ENCODE assay signal across 30 cellular contexts in genomic region chr11:132424433-132424832, GRCh38.
"Had no signal": no experiment of that assay in that cellular context is flagged by ENCODE, and none has a peak within 500 bp of the region (broad histone marks: within the 10 kb centered on the region; RNA-seq: fewer than 3 reads in every experiment).

No MANE protein-coding gene starts in this region.

- H3K36me3 ChIP-seq: ascending aorta, cardiac muscle cell, Peyer's patch had no signal

- H3K27ac ChIP-seq: ascending aorta, cardiac muscle cell, Peyer's patch had no signal

- H3K4me3 ChIP-seq: ascending aorta, cardiac muscle cell, K562, Peyer's patch had no signal

- FAIRE-seq: K562 had no signal

- H3K9me3 Mint-ChIP-seq: activated CD4-positive, alpha-beta T cell treated with anti-CD3 and anti-CD28 coated beads, Interleukin-2, amount 10 ng/mL, durations not matched to agents 7 days and 5 days; activated naive CD8-positive, alpha-beta T cell treated with anti-CD3 and anti-CD28 coated beads, Interleukin-2, amount 10 ng/mL, durations not matched to agents 7 days and 5 days; central memory CD8-positive, alpha-beta T cell; WTC11 had no signal

- H3K36me3 Mint-ChIP-seq: activated naive CD4-positive, alpha-beta T cell treated with anti-CD3 and anti-CD28 coated beads, Interleukin-2, amount 50 U/mL, for 24 hours; activated naive CD8-positive, alpha-beta T cell treated with anti-CD3 and anti-CD28 coated beads, Interleukin-2, amount 10 ng/mL, durations not matched to agents 7 days and 5 days; WTC11 had no signal

- H3K27ac Mint-ChIP-seq: activated CD4-positive, alpha-beta T cell treated with anti-CD3 and anti-CD28 coated beads for 36 hours; activated CD4-positive, alpha-beta T cell treated with anti-CD3 and anti-CD28 coated beads, Interleukin-2, amount 10 ng/mL, durations not matched to agents 7 days and 5 days; activated CD8-positive, alpha-beta T cell treated with anti-CD3 and anti-CD28 coated beads, Interleukin-2, amount 10 ng/mL, durations not matched to agents 7 days and 5 days; activated naive CD4-positive, alpha-beta T cell treated with anti-CD3 and anti-CD28 coated beads, Interleukin-2, amount 50 U/mL, for 24 hours; activated naive CD8-positive, alpha-beta T cell treated with anti-CD3 and anti-CD28 coated beads, Interleukin-2, amount 10 ng/mL, durations not matched to agents 7 days and 5 days; activated T-cell treated with anti-CD3 and anti-CD28 coated beads, Interleukin-2, amount 50 U/mL, for 24 hours; activated T-helper 2 cell treated with anti-CD3 and anti-CD28 coated beads, Interferon-gamma antibody, Interleukin-2, Interleukin-4, amounts not matched to agents 10 μg/mL and 5 μg/mL and 100 μg/mL, durations not matched to agents 14 hours and 24 hours and 36 hours; WTC11 had no signal

- H3K4me1 ChIP-seq: ascending aorta, Peyer's patch had no signal

- H3K9me3 ChIP-seq: ascending aorta, Peyer's patch had no signal

- H3K27me3 Mint-ChIP-seq: activated CD4-positive, alpha-beta T cell treated with anti-CD3 and anti-CD28 coated beads for 36 hours; activated CD4-positive, alpha-beta T cell treated with anti-CD3 and anti-CD28 coated beads, Interleukin-2, amount 10 ng/mL, durations not matched to agents 7 days and 5 days; activated naive CD4-positive, alpha-beta T cell treated with anti-CD3 and anti-CD28 coated beads, Interleukin-2, amount 50 U/mL, for 24 hours; activated naive CD8-positive, alpha-beta T cell treated with anti-CD3 and anti-CD28 coated beads, Interleukin-2, amount 10 ng/mL, durations not matched to agents 7 days and 5 days; activated T-cell treated with anti-CD3 and anti-CD28 coated beads, Interleukin-2, amount 50 U/mL, for 24 hours; central memory CD8-positive, alpha-beta T cell had no signal

- ATAC-seq: activated CD4-positive, alpha-beta T cell treated with anti-CD3 and anti-CD28 coated beads for 36 hours; activated CD4-positive, CD25-positive, alpha-beta regulatory T cell treated with anti-CD3 and anti-CD28 coated beads, Interleukin-2, amount 50 U/mL, for 24 hours; activated CD8-positive, alpha-beta T cell treated with anti-CD3 and anti-CD28 coated beads, Interleukin-2, amount 10 ng/mL, durations not matched to agents 7 days and 5 days; K562; PC-3; WTC11 had no signal

- H3K4me3 Mint-ChIP-seq: activated CD4-positive, alpha-beta T cell treated with anti-CD3 and anti-CD28 coated beads for 36 hours; activated CD4-positive, alpha-beta T cell treated with anti-CD3 and anti-CD28 coated beads, Interleukin-2, amount 10 ng/mL, durations not matched to agents 7 days and 5 days; activated CD8-positive, alpha-beta T cell treated with anti-CD3 and anti-CD28 coated beads, Interleukin-2, amount 10 ng/mL, durations not matched to agents 7 days and 5 days; activated naive CD4-positive, alpha-beta T cell treated with anti-CD3 and anti-CD28 coated beads, Interleukin-2, amount 50 U/mL, for 24 hours; activated naive CD8-positive, alpha-beta T cell treated with anti-CD3 and anti-CD28 coated beads, Interleukin-2, amount 10 ng/mL, durations not matched to agents 7 days and 5 days; activated T-cell treated with anti-CD3 and anti-CD28 coated beads, Interleukin-2, amount 50 U/mL, for 24 hours; central memory CD8-positive, alpha-beta T cell; WTC11 had no signal

- H3K27me3 ChIP-seq: ascending aorta, cardiac muscle cell, Peyer's patch had no signal

- H3K4me1 Mint-ChIP-seq: activated CD4-positive, alpha-beta T cell treated with anti-CD3 and anti-CD28 coated beads for 36 hours; activated CD4-positive, alpha-beta T cell treated with anti-CD3 and anti-CD28 coated beads, Interleukin-2, amount 10 ng/mL, durations not matched to agents 7 days and 5 days; activated naive CD4-positive, alpha-beta T cell treated with anti-CD3 and anti-CD28 coated beads, Interleukin-2, amount 50 U/mL, for 24 hours; activated naive CD8-positive, alpha-beta T cell treated with anti-CD3 and anti-CD28 coated beads, Interleukin-2, amount 10 ng/mL, durations not matched to agents 7 days and 5 days; central memory CD8-positive, alpha-beta T cell had no signal

- DNase-seq: activated CD4-positive, alpha-beta T cell treated with anti-CD3 and anti-CD28 coated beads for 36 hours; activated CD4-positive, alpha-beta T cell treated with anti-CD3 and anti-CD28 coated beads, Interleukin-2, amount 10 ng/mL, durations not matched to agents 7 days and 5 days; activated CD4-positive, alpha-beta T cell treated with anti-CD3 and anti-CD28 coated beads, Interleukin-2, amount 50 U/mL, for 48 hours; activated CD8-positive, alpha-beta T cell treated with anti-CD3 and anti-CD28 coated beads, Interleukin-2, amount 10 ng/mL, durations not matched to agents 7 days and 5 days; activated gamma-delta T cell; activated naive CD4-positive, alpha-beta T cell treated with Interleukin-2 at 50 U/mL for 16 hours; activated naive CD8-positive, alpha-beta T cell treated with anti-CD3 and anti-CD28 coated beads, Interleukin-2, amount 10 ng/mL, durations not matched to agents 7 days and 5 days; activated T-cell treated with anti-CD3 and anti-CD28 coated beads, Interleukin-2, amount 50 U/mL, for 24 hours; amygdala; IMR-90; NCI-H1105; NCI-H1436; NCI-H1694; NCI-H1930; NCI-H345; NCI-H524; NCI-H69; NK-92 treated with Interleukin-12 subunit alpha and Interleukin-12 subunit beta, amount 100 ng/mL, for 24 hours; PC-3; Peyer's patch; Right ventricle myocardium superior; T1000 had no signal
